34 cellular contexts compared by ENCODE assay signal in the genomic region with DNA sequence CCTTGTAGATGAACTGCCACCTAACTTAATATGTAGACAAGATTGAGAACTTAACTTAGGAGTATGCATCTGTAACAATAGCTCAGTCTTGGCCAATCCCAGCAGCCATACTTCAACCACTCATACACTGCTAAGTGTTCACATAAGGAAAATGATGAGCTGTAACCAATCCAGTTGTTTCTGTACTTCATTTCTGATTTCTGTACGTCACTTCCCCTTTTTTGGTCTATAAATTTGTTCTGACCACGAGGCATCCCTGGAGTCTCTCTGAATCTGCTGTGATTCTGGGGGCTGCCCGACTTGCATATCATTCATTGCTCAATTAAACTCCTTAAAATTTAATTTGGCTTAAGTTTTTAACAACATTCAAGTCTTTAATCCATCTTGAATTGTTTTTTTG. TPM values are rescaled to one million over a fixed set of nuclear protein-coding genes. Genes with fewer than 3 reads are reported as not detected.
"Had no signal": no experiment of that assay in that cellular context is flagged by ENCODE, and none has a peak within 500 bp of the region (broad histone marks: within the 10 kb centered on the region; RNA-seq: fewer than 3 reads in every experiment).

No MANE protein-coding gene starts in this region.

- DNase-seq: activated CD4-positive, alpha-beta T cell treated with anti-CD3 and anti-CD28 coated beads for 36 hours; activated CD4-positive, alpha-beta T cell treated with anti-CD3 and anti-CD28 coated beads, Interleukin-2, amount 10 ng/mL, durations not matched to agents 7 days and 5 days; activated CD4-positive, alpha-beta T cell treated with anti-CD3 and anti-CD28 coated beads, Interleukin-2, amount 50 U/mL, for 48 hours; activated CD8-positive, alpha-beta T cell treated with anti-CD3 and anti-CD28 coated beads, Interleukin-2, amount 10 ng/mL, durations not matched to agents 7 days and 5 days; activated gamma-delta T cell; activated naive CD4-positive, alpha-beta T cell treated with Interleukin-2 at 50 U/mL for 16 hours; activated T-cell treated with anti-CD3 and anti-CD28 coated beads, Interleukin-2, amount 50 U/mL, for 24 hours; adrenal gland; caudate nucleus; cerebellar nuclear complex; Karpas-422; NCI-H1092; NCI-H1436 treated with DMSO at 0.1 percent for 48 hours; NCI-H1694 treated with DMSO at 0.1 percent for 48 hours; NCI-H2029; NCI-H345; NCI-H524 treated with DMSO at 0.1 percent for 48 hours; PC-9; SJCRH30; T1000 had no signal

- FAIRE-seq: bronchial epithelial cell, RCC 7860, TTC549 had no signal

- H3K4me1 ChIP-seq: SJCRH30 had no signal

- H3K27ac ChIP-seq: adrenal gland, PC-9, RWPE1, SJCRH30, SK-N-MC had no signal

- H3K36me3 ChIP-seq: adrenal gland, SJCRH30 had no signal

- H2AFZ ChIP-seq: PC-9 had no signal

- H3K27me3 Mint-ChIP-seq: activated CD4-positive, alpha-beta T cell treated with anti-CD3 and anti-CD28 coated beads for 36 hours; activated T-cell treated with anti-CD3 and anti-CD28 coated beads, Interleukin-2, amount 50 U/mL, for 24 hours; brain had no signal

- H3K4me3 ChIP-seq: adrenal gland, PC-9, SJCRH30, SK-N-MC had no signal

- H3K4me2 ChIP-seq: PC-9 had no signal

- H3K9me3 ChIP-seq: SJCRH30 had no signal

- H3K27me3 ChIP-seq: adrenal gland, SJCRH30 had no signal

- H3K4me1 Mint-ChIP-seq: activated CD4-positive, alpha-beta T cell treated with anti-CD3 and anti-CD28 coated beads, Interleukin-2, amount 10 ng/mL, durations not matched to agents 7 days and 5 days had no signal

- ATAC-seq: activated CD4-positive, alpha-beta T cell treated with anti-CD3 and anti-CD28 coated beads for 36 hours; activated CD4-positive, CD25-positive, alpha-beta regulatory T cell treated with anti-CD3 and anti-CD28 coated beads, Interleukin-2, amount 50 U/mL, for 24 hours; activated CD8-positive, alpha-beta T cell treated with anti-CD3 and anti-CD28 coated beads, Interleukin-2, amount 10 ng/mL, durations not matched to agents 7 days and 5 days; activated naive CD4-positive, alpha-beta T cell treated with anti-CD3 and anti-CD28 coated beads, Interleukin-2, amount 50 U/mL, for 72 hours; Right ventricle myocardium inferior; WTC11 had no signal

- H3K27ac Mint-ChIP-seq: activated CD4-positive, alpha-beta T cell treated with anti-CD3 and anti-CD28 coated beads for 36 hours; activated CD4-positive, alpha-beta T cell treated with anti-CD3 and anti-CD28 coated beads, Interleukin-2, amount 10 ng/mL, durations not matched to agents 7 days and 5 days; activated CD8-positive, alpha-beta T cell treated with anti-CD3 and anti-CD28 coated beads, Interleukin-2, amount 10 ng/mL, durations not matched to agents 7 days and 5 days; activated naive CD4-positive, alpha-beta T cell treated with anti-CD3 and anti-CD28 coated beads, Interleukin-2, amount 50 U/mL, for 72 hours; activated T-cell treated with anti-CD3 and anti-CD28 coated beads, Interleukin-2, amount 50 U/mL, for 24 hours; activated T-helper 2 cell treated with anti-CD3 and anti-CD28 coated beads, Interferon-gamma antibody, Interleukin-2, Interleukin-4, amounts not matched to agents 10 μg/mL and 5 μg/mL and 100 μg/mL, durations not matched to agents 14 hours and 24 hours and 36 hours; brain; WTC11 had no signal

- H3K4me3 Mint-ChIP-seq: activated CD4-positive, alpha-beta T cell treated with anti-CD3 and anti-CD28 coated beads for 36 hours; activated CD4-positive, alpha-beta T cell treated with anti-CD3 and anti-CD28 coated beads, Interleukin-2, amount 10 ng/mL, durations not matched to agents 7 days and 5 days; activated CD8-positive, alpha-beta T cell treated with anti-CD3 and anti-CD28 coated beads, Interleukin-2, amount 10 ng/mL, durations not matched to agents 7 days and 5 days; activated T-cell treated with anti-CD3 and anti-CD28 coated beads, Interleukin-2, amount 50 U/mL, for 24 hours; brain; WTC11 had no signal

RNA-seq across cellular contexts. Expression of a gene that starts 30.5 kb away (rescaled TPM):
- total RNA-seq: activated CD4-positive, alpha-beta T cell treated with anti-CD3 and anti-CD28 coated beads for 36 hours; activated CD4-positive, alpha-beta T cell treated with anti-CD3 and anti-CD28 coated beads, Interleukin-2, amount 10 ng/mL, durations not matched to agents 7 days and 5 days; activated CD8-positive, alpha-beta T cell treated with anti-CD3 and anti-CD28 coated beads, Interleukin-2, amount 10 ng/mL, durations not matched to agents 7 days and 5 days; bronchial epithelial cell; MCF 10A; NCI-H460; OCI-LY7; PC-9 had no signal
